ENCODE assay signal across 8 cellular contexts in genomic region chr1:12453400-12454343, GRCh38.
DNase-seq lines count a peak whose midpoint lies in the region; ATAC-seq and TF ChIP-seq lines count a peak whose summit lies in the region.

No MANE protein-coding gene starts in this region.

- POLR2A ChIA-PET in naive thymus-derived CD8-positive, alpha-beta T cell (lab: Charles Lee), result interaction anchor here (0.6 to 15.8 kb wide), 7 partner anchors 8 to 165 kb away, joined by 3 to 211 read pairs (median 4); partner anchors contain the start of gene DHRS3

- H3K9me3 Mint-ChIP-seq in endothelial cell (ENCODE audit: unreplicated experiment), result no peaks in the 10 kb centered on the region
- no peaks in the 10 kb centered on the region for H3K9me3 Mint-ChIP-seq in naive thymus-derived CD8-positive, alpha-beta T cell

- intact Hi-C loops in aorta (cut with DNase I), result loop anchor here in 1 of 2 donors (10.0 kb wide), 1 partner anchor 141 kb away; no protein-coding TSS in a partner anchor

- H3K4me3 ChIP-seq in aorta (ENCODE audit: low read length in 2 of 2), result no peak overlapping the region

- TF ChIP-seq CTCF in endothelial cell (IDR thresholded peaks at IDR 0.05; ENCODE audit: unreplicated experiment), result no peak

- peaks cover 4% of the 10 kb centered on the region for H3K36me3 Mint-ChIP-seq in endothelial cell (ENCODE audit: low read depth, unreplicated experiment)
- H3K36me3 Mint-ChIP-seq in naive thymus-derived CD8-positive, alpha-beta T cell, result peaks cover 0 to 18% (median 1%) of the 10 kb centered on the region in 3 donors

- H3K27ac ChIP-seq in aorta (ENCODE audit: low read depth in 1 of 2, low read length in 2 of 2) (peak overlapping the region; percentile 87 to 91), substantia nigra (ENCODE audit: low read depth, low read length, poor library complexity, severe bottlenecking) (no peak overlapping the region)

- H3K27me3 ChIP-seq in aorta (ENCODE audit: control insufficient read depth in 1 of 2, insufficient read depth in 2 of 2, low read length in 1 of 2), result no peaks in the 10 kb centered on the region

- H3K27ac Mint-ChIP-seq in endothelial cell (ENCODE audit: unreplicated experiment), result peak overlapping the region; percentile 70
- peak overlapping the region; percentile 71 to 100 (median 90) for H3K27ac Mint-ChIP-seq in naive thymus-derived CD8-positive, alpha-beta T cell

- WGBS in aorta, 2 donors, result 8 to 16% methylated on average over 13 of the region's 13 CpGs

- peaks cover 2% of the 10 kb centered on the region for H3K27me3 Mint-ChIP-seq in endothelial cell (ENCODE audit: unreplicated experiment)
- no peaks in the 10 kb centered on the region for H3K27me3 Mint-ChIP-seq in naive thymus-derived CD8-positive, alpha-beta T cell

- H3K9me3 ChIP-seq in aorta (ENCODE audit: control insufficient read depth, low read length), result no peaks in the 10 kb centered on the region

- H3K4me1 ChIP-seq in aorta (ENCODE audit: control insufficient read depth in 1 of 2, insufficient read depth in 2 of 2, low read length in 2 of 2), result peaks cover 12 to 25% of the 10 kb centered on the region in 2 donors

- H3K4me1 Mint-ChIP-seq in endothelial cell (ENCODE audit: unreplicated experiment), result peaks cover 45% of the 10 kb centered on the region
- peaks cover 39 to 94% (median 93%) of the 10 kb centered on the region in 4 donors for H3K4me1 Mint-ChIP-seq in naive thymus-derived CD8-positive, alpha-beta T cell

- no peaks in the 10 kb centered on the region for H3K36me3 ChIP-seq in aorta (ENCODE audit: control insufficient read depth in 1 of 2, insufficient read depth in 2 of 2, low read length in 1 of 2)

- H3K4me3 Mint-ChIP-seq in endothelial cell (ENCODE audit: unreplicated experiment), result no peak overlapping the region
- peak overlapping the region; percentile 12 to 84 (median 63) for H3K4me3 Mint-ChIP-seq in naive thymus-derived CD8-positive, alpha-beta T cell

- DNase-seq in stimulated activated naive CD4-positive, alpha-beta T cell (lab: John Stamatoyannopoulos, UW), result peak in 4 of 6 experiments; percentile 9 to 57 (median 30)
- no peak for DNase-seq in stimulated activated naive CD4-positive, alpha-beta T cell treated with Interleukin-2 at 50 U/mL for 16 hours (lab: John Stamatoyannopoulos, UW)
- no peak for DNase-seq in endothelial cell (ENCODE audit: low spot score)
- DNase-seq in naive thymus-derived CD8-positive, alpha-beta T cell, result peak in 5 of 10 donors; percentile 17 to 64 (median 53)
- no peak for DNase-seq in aorta
- no peak for DNase-seq in germinal center (ENCODE audit: low spot score)
- DNase-seq in substantia nigra (lab: John Stamatoyannopoulos, UW), result no peak

- ATAC-seq in naive thymus-derived CD8-positive, alpha-beta T cell, result peak; percentile 29 to 58
- ATAC-seq in aorta (ENCODE audit: low FRiP score) (peak; percentile 11), GM18498 (IDR thresholded peaks at IDR 0.05; ENCODE audit: unreplicated experiment) (no peak)

Comparison
In these comparisons a context has a peak if more than half of its experiments do, and no peak if none do; other contexts are left out.
1. DNase-seq: peak in stimulated activated naive CD4-positive, alpha-beta T cell (4 of 6); none in stimulated activated naive CD4-positive, alpha-beta T cell treated with Interleukin-2 at 50 U/mL for 16 hours (single experiment), endothelial cell (single experiment), aorta (0 of 2), germinal center (single experiment) and substantia nigra (0 of 49).